In the genomic region with DNA sequence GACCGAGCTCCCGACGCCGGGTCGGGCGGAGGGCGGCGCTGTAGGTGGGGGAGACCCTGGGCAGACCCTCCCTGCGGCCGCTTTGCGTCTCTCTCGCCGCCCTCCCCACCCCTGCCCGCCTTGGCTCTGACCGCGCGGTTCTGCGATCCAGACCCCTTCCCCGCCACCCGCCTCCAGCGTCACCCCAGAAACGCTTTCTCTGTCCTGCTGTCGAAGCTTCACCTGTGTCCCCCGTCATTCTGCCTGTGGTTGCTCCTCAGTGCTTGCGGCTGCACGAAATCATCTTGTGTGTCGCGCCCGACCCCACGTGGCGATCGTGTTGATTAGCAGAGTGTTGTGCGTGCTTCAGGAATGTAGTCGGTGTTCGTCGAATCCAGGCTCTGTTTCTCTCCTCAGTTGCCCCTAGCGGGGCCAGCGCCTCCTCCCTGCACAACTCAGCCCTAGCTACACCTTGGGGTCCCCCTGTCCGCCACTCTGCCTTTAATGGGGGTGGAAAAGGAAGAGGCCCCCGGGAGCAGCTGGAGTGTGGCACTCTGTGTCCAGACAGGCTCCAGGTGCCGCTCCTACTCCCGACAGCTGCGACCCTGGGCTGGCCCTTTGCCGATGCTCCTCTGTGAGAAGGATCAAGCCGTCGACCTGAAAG, we compare ENCODE assay signal across 8 cellular contexts. TPM values are rescaled to one million over a fixed set of nuclear protein-coding genes. Genes with fewer than 3 reads are reported as not detected.
DNase-seq lines count a peak whose midpoint lies in the region; ATAC-seq and TF ChIP-seq lines count a peak whose summit lies in the region.

No MANE protein-coding gene starts in this region.

- H4K5ac ChIP-seq in IMR-90 (ENCODE audit: low read depth, low read length) = no peak overlapping the region

- intact Hi-C loops in IMR-90 (cut with micrococcal nuclease) = loop anchor here (2.0 kb wide), 2 partner anchors 18 to 56 kb away; partner anchors contain the start of gene RNH1
- intact Hi-C loops in ovary (cut with DNase I) = loop anchor here in 2 of 4 donors (5.0 to 10.0 kb wide), 2 partner anchors 54 to 61 kb away; partner anchors contain the start of gene RNH1 (in 1 of the 2)
- intact Hi-C loops in thyroid gland (cut with DNase I) = loop anchor here (5.0 to 10.0 kb wide), 2 partner anchors 51 to 246 kb away; partner anchors contain the start of genes BET1L and RIC8A

- TF ChIP-seq CTCF in IMR-90 (conservative IDR thresholded peaks at IDR 0.05; ENCODE audit: low read depth, low read length) (peak; percentile 35), ovary (IDR thresholded peaks at IDR 0.05) (peak in 1 of 3 donors; percentile 2), thyroid gland (IDR thresholded peaks at IDR 0.05) (peak in 3 of 6 experiments; percentile 37 to 54 (median 45))

- H3K9me1 ChIP-seq in IMR-90 (ENCODE audit: insufficient read depth, low read length) = no peaks in the 10 kb centered on the region

- no peak overlapping the region for H2BK120ac ChIP-seq in IMR-90 (ENCODE audit: low read depth, low read length)

- TF ChIP-seq EP300 in ovary (IDR thresholded peaks at IDR 0.05) = no peak

- H3K18ac ChIP-seq in IMR-90 (ENCODE audit: low read depth, low read length) = no peak overlapping the region

- no peak overlapping the region for H3K56ac ChIP-seq in IMR-90 (ENCODE audit: extremely low read depth, insufficient read depth, low read length)

- peak overlapping the region; percentile 30; the same call in 1 of the 2 replicates for H3K14ac ChIP-seq in IMR-90 (replicated peaks; ENCODE audit: low read depth, low read length)

- peak overlapping the region; percentile 91 for H2AK5ac ChIP-seq in IMR-90 (ENCODE audit: low read depth, low read length)

- no peak overlapping the region for H4K91ac ChIP-seq in IMR-90 (ENCODE audit: insufficient read depth, low read depth, low read length)

- H3K4ac ChIP-seq in IMR-90 (ENCODE audit: low read depth, low read length) = peak overlapping the region; percentile 45; the same call in 1 of the 2 replicates

- H3K36me3 ChIP-seq in IMR-90 (ENCODE audit: control insufficient read depth, insufficient read depth, low read length) (peaks cover 18% of the 10 kb centered on the region), ovary (no peaks in the 10 kb centered on the region), thyroid gland (no peaks in the 10 kb centered on the region)

- H4K8ac ChIP-seq in IMR-90 (ENCODE audit: low read depth in 2 of 2, low read length in 2 of 2) = no peak overlapping the region

- ATAC-seq in IMR-90 (ENCODE audit: low read depth) = peak; percentile 10

- H4K20me1 ChIP-seq in IMR-90 (ENCODE audit: insufficient read depth, low read length) = peaks cover 22% of the 10 kb centered on the region

- H2AFZ ChIP-seq in IMR-90 (replicated peaks; ENCODE audit: low read length, poor library complexity) = peak overlapping the region; percentile 86

- no peak overlapping the region for H2BK5ac ChIP-seq in IMR-90 (ENCODE audit: low read depth, low read length, poor library complexity, severe bottlenecking)

- peak; percentile 62 to 75 (median 66) for DNase-seq in NCI-H1417 (lab: John Stamatoyannopoulos, UW)
- DNase-seq in NCI-H1417 treated with DMSO at 0.1 percent for 48 hours (lab: John Stamatoyannopoulos, UW) = no peak
- DNase-seq in IMR-90 = peak; percentile 66
- peak; percentile 66 for DNase-seq in SK-N-DZ (ENCODE audit: low spot score)
- peak; percentile 81 for DNase-seq in activated naive CD4-positive, alpha-beta T cell treated with anti-CD3 and anti-CD28 coated beads, Interleukin-2, amount 50 U/mL, for 16 hours
- DNase-seq in globus pallidus (ENCODE audit: low spot score) = peak; percentile 67
- DNase-seq in ovary = peak; percentile 31 to 64 (median 51)
- DNase-seq in thyroid gland = peak; percentile 82 to 83

- peak overlapping the region; percentile 66 for H3K9ac ChIP-seq in IMR-90 (ENCODE audit: low read depth, low read length)

- H2BK20ac ChIP-seq in IMR-90 (ENCODE audit: low read depth, low read length) = no peak overlapping the region

- H3K79me1 ChIP-seq in IMR-90 (ENCODE audit: low read depth in 1 of 2, low read length in 2 of 2) = peaks cover 7 to 57% of the 10 kb centered on the region in 2 experiments

- H3K27me3 ChIP-seq in IMR-90 (ENCODE audit: control insufficient read depth, insufficient read depth, low read length) = no peaks in the 10 kb centered on the region
- no peaks in the 10 kb centered on the region for H3K27me3 ChIP-seq in ovary
- H3K27me3 ChIP-seq in thyroid gland = no peaks in the 10 kb centered on the region

- H2BK15ac ChIP-seq in IMR-90 (ENCODE audit: low read depth, low read length) = no peak overlapping the region

- H2AK9ac ChIP-seq in IMR-90 (replicated peaks; ENCODE audit: low read depth, low read length, poor library complexity) = peak overlapping the region; percentile 92

- POLR2A ChIA-PET in IMR-90 (lab: Charles Lee; ENCODE audit: unreplicated experiment) = no interaction called here

- H3K4me1 ChIP-seq in IMR-90 (ENCODE audit: control insufficient read depth, insufficient read depth, low read length) = peaks cover 6% of the 10 kb centered on the region
- H3K4me1 ChIP-seq in ovary (ENCODE audit: insufficient read depth) = peaks cover 2% of the 10 kb centered on the region
- H3K4me1 ChIP-seq in thyroid gland = peaks cover 21 to 22% of the 10 kb centered on the region in 2 donors

- in situ Hi-C loops in IMR-90 (cut with MboI; ENCODE audit: low sequenced_read_pairs) = loop anchor here (10.0 kb wide), 1 partner anchor 146 kb away; the partner anchor contains the start of gene IFITM2

- 0 out of 2 replicates have a peak overlapping the region, but pooled peaks have one; percentile 31 for H3K23ac ChIP-seq in IMR-90 (ENCODE audit: low read depth, low read length)

- H3K4me3 ChIP-seq in IMR-90 (ENCODE audit: insufficient read depth, low read depth, low read length) (peak overlapping the region; percentile 77), ovary (peak overlapping the region; percentile 99), thyroid gland (replicated peaks in 1 of 3) (peak overlapping the region; percentile 79 to 98 (median 93))

- CTCF ChIA-PET in IMR-90 (lab: Yijun Ruan, JAX) = interaction anchor here (3.4 kb wide), 1 partner anchor 44 kb away, joined by 12 read pairs; no protein-coding TSS in a partner anchor

- no peaks in the 10 kb centered on the region for H3K9me3 ChIP-seq in IMR-90 (ENCODE audit: control insufficient read depth, insufficient read depth, low read length)
- H3K9me3 ChIP-seq in ovary = no peaks in the 10 kb centered on the region
- no peaks in the 10 kb centered on the region for H3K9me3 ChIP-seq in thyroid gland

- peak; percentile 47 for TF ChIP-seq RAD21 in IMR-90 (IDR thresholded peaks at IDR 0.05; ENCODE audit: low read length)

- H3K27ac ChIP-seq in IMR-90 (ENCODE audit: insufficient read depth, low read length) (peak overlapping the region; percentile 57; the same call in 1 of the 2 replicates), ovary (peak overlapping the region in 1 of 2 donors; percentile 77), thyroid gland (peak overlapping the region in 2 of 3 donors; percentile 92 to 96)

- WGBS in IMR-90 (ENCODE audit: extremely low coverage in 2 of 2, insufficient read length in 1 of 2), 2 experiments = 1% methylated on average over 17 of the region's 46 CpGs; no CpG with 5 or more reads in 1 of the 2 experiments
- 1 to 2% (median 2%) methylated on average over 27 to 46 of the region's 46 CpGs for WGBS in ovary, 3 donors
- 1 to 6% methylated on average over 13 to 25 of the region's 46 CpGs for WGBS in thyroid gland, 2 donors

- no TSS peak for BruUV-seq in IMR-90 (replicated peaks; lab: Mats Ljungman, UMichigan)

- TF ChIP-seq POLR2A in IMR-90 (IDR thresholded peaks at IDR 0.05; ENCODE audit: low read depth, low read length) (no peak), ovary (IDR thresholded peaks at IDR 0.05) (no peak), thyroid gland (IDR thresholded peaks at IDR 0.05) (no peak)

- H3K4me2 ChIP-seq in IMR-90 (ENCODE audit: low read depth, low read length) = peak overlapping the region; percentile 86

- dilution Hi-C loops in IMR-90 (cut with HindIII; ENCODE audit: low sequenced_read_pairs, unreplicated experiment) = no loop called here

RNA-seq across cellular contexts. Expression of gene PTDSS2, which starts 0.9 kb away (rescaled TPM):
- total RNA-seq in IMR-90 (2012; rRNA removed) (21.4 and 23.5 TPM in 2 replicates), ovary (10 to 100 TPM; 34.4 to 56.5 (median 42.7) TPM), thyroid gland (10 to 100 TPM; 40.8 to 69.9 (median 41.7) TPM)
- polyA plus RNA-seq in IMR-90 (2012; rRNA removed) (26.6 and 29.8 TPM in 2 replicates), ovary (10 to 100 TPM; 17.1 to 38.6 TPM)
- polyA plus RNA-seq in IMR-90 (2012; cell fraction: cytosol; rRNA removed) = 32.6 and 35.1 TPM in 2 replicates
- polyA plus RNA-seq in IMR-90 (2012; cell fraction: nucleus; rRNA removed; ENCODE audit: low replicate concordance) = 129 and 308 TPM in 2 replicates
- 30.7 and 43.2 TPM in 2 replicates for polyA plus RNA-seq in SK-N-DZ (2014; cell fraction: cytosol; rRNA removed)
- 199 and 249 TPM in 2 replicates for polyA plus RNA-seq in SK-N-DZ (2014; cell fraction: nucleus; rRNA removed)

RNA-seq across cellular contexts. Expression of gene ANO9, which starts 9.1 kb away (rescaled TPM):
- not detected in 2 replicates for total RNA-seq in IMR-90 (2012; rRNA removed)
- polyA plus RNA-seq in IMR-90 (2012; rRNA removed) = not detected in 2 replicates
- 0.01 TPM in 1 of 2 replicates, not detected in the other for polyA plus RNA-seq in IMR-90 (2012; cell fraction: cytosol; rRNA removed)
- 0.18 and 0.23 TPM in 2 replicates for polyA plus RNA-seq in IMR-90 (2012; cell fraction: nucleus; rRNA removed; ENCODE audit: low replicate concordance)
- polyA plus RNA-seq in SK-N-DZ (2014; cell fraction: cytosol; rRNA removed) = 0.06 TPM in 1 of 2 replicates, not detected in the other
- polyA plus RNA-seq in SK-N-DZ (2014; cell fraction: nucleus; rRNA removed) = 3.1 and 5.7 TPM in 2 replicates
- total RNA-seq in ovary = 10 to 100 TPM in 1 of 7 donors, 1 to 10 TPM in 2, under 1 TPM in 4; 0.15 to 11.4 (median 0.82) TPM
- polyA plus RNA-seq in ovary = under 1 TPM; 0.12 to 0.31 TPM
- total RNA-seq in thyroid gland = 1 to 10 TPM; 3.7 to 6.4 (median 4.7) TPM

RNA-seq across cellular contexts. Expression of gene SIGIRR, which starts 36.1 kb away (rescaled TPM):
- total RNA-seq in IMR-90 (2012; rRNA removed) = 9.4 and 10.9 TPM in 2 replicates
- polyA plus RNA-seq in IMR-90 (2012; rRNA removed) = 27.6 and 33.8 TPM in 2 replicates
- 42.2 and 46.1 TPM in 2 replicates for polyA plus RNA-seq in IMR-90 (2012; cell fraction: cytosol; rRNA removed)
- 45.4 and 109 TPM in 2 replicates for polyA plus RNA-seq in IMR-90 (2012; cell fraction: nucleus; rRNA removed; ENCODE audit: low replicate concordance)
- 27.0 and 30.5 TPM in 2 replicates for polyA plus RNA-seq in SK-N-DZ (2014; cell fraction: cytosol; rRNA removed)
- polyA plus RNA-seq in SK-N-DZ (2014; cell fraction: nucleus; rRNA removed) = 46.1 and 50.0 TPM in 2 replicates
- total RNA-seq in ovary = 10 to 100 TPM; 15.0 to 52.6 (median 27.5) TPM
- 10 to 100 TPM in 1 of 2 donors, 1 to 10 TPM in 1; 1.5 to 39.5 TPM for polyA plus RNA-seq in ovary
- total RNA-seq in thyroid gland = 10 to 100 TPM; 46.0 to 69.6 (median 47.8) TPM

RNA-seq across cellular contexts. Expression of gene RNH1, which starts 56.1 kb away (rescaled TPM):
- total RNA-seq in IMR-90 (2012; rRNA removed) (138 and 143 TPM in 2 replicates), ovary (100 to 1,000 TPM; 105 to 233 (median 169) TPM), thyroid gland (100 to 1,000 TPM; 191 to 259 (median 231) TPM)
- polyA plus RNA-seq in IMR-90 (2012; rRNA removed) (238 and 247 TPM in 2 replicates), ovary (100 to 1,000 TPM in 1 of 2 donors, 10 to 100 TPM in 1; 17.4 to 147 TPM)
- 157 and 265 TPM in 2 replicates for polyA plus RNA-seq in IMR-90 (2012; cell fraction: cytosol; rRNA removed)
- polyA plus RNA-seq in IMR-90 (2012; cell fraction: nucleus; rRNA removed; ENCODE audit: low replicate concordance) = 135 and 414 TPM in 2 replicates
- 83.8 and 94.1 TPM in 2 replicates for polyA plus RNA-seq in SK-N-DZ (2014; cell fraction: cytosol; rRNA removed)
- 105 and 120 TPM in 2 replicates for polyA plus RNA-seq in SK-N-DZ (2014; cell fraction: nucleus; rRNA removed)

RNA-seq across cellular contexts. Expression of gene PKP3, which starts 56.9 kb away (rescaled TPM):
- 1.4 and 2.2 TPM in 2 replicates for total RNA-seq in IMR-90 (2012; rRNA removed)
- 1.5 and 2.6 TPM in 2 replicates for polyA plus RNA-seq in IMR-90 (2012; rRNA removed)
- 2.0 TPM in 2 replicates for polyA plus RNA-seq in IMR-90 (2012; cell fraction: cytosol; rRNA removed)
- polyA plus RNA-seq in IMR-90 (2012; cell fraction: nucleus; rRNA removed; ENCODE audit: low replicate concordance) = 2.4 and 8.5 TPM in 2 replicates
- polyA plus RNA-seq in SK-N-DZ (2014; cell fraction: cytosol; rRNA removed) = 1.7 and 3.2 TPM in 2 replicates
- polyA plus RNA-seq in SK-N-DZ (2014; cell fraction: nucleus; rRNA removed) = 9.4 and 10.9 TPM in 2 replicates
- total RNA-seq in ovary = 10 to 100 TPM in 1 of 7 donors, 1 to 10 TPM in 4, under 1 TPM in 2; 0.30 to 56.8 (median 3.4) TPM
- under 1 TPM in 1 of 2 donors, not detected in 1; 0.21 TPM for polyA plus RNA-seq in ovary
- total RNA-seq in thyroid gland = 10 to 100 TPM; 30.4 to 58.4 (median 46.9) TPM
